In genomic region chr18:47917923-47918610, GRCh38 we compare ENCODE assay signal across 11 cellular contexts. TPM values are rescaled to one million over a fixed set of nuclear protein-coding genes. Genes with fewer than 3 reads are reported as not detected.
DNase-seq lines count a peak whose midpoint lies in the region; ATAC-seq, FAIRE-seq and TF ChIP-seq lines count a peak whose summit lies in the region.
"Had no signal": no experiment of that assay in that cellular context is flagged by ENCODE, and none has a peak within 500 bp of the region (broad histone marks: within the 10 kb centered on the region; RNA-seq: fewer than 3 reads in every experiment).

No MANE protein-coding gene starts in this region.

- H4K8ac ChIP-seq in H1 (ENCODE audit: extremely low read depth, insufficient read depth, low read length) = no peak overlapping the region

- no peaks in the 10 kb centered on the region for H3K23me2 ChIP-seq in H1 (ENCODE audit: low read depth, low read length)

- H3K9ac ChIP-seq in HUES64 (ENCODE audit: low read depth, low read length) = peak overlapping the region; percentile 39; the same call in 1 of the 2 replicates
- no peak overlapping the region; a peak in 1 of 7 replicates for H3K9ac ChIP-seq in H1 (replicated peaks in 1 of 4; ENCODE audit: extremely low read depth in 1 of 4, low read depth in 3 of 4, low read length in 3 of 4)

- DNase-seq in A549 (ENCODE audit: low read depth in 1 of 2, low spot score in 1 of 2) (no peak), H1 (ENCODE audit: low read depth in 1 of 2, low spot score in 2 of 2) (no peak), erythroblast (lab: John Stamatoyannopoulos, UW) (no peak), BE2C (no peak)
- DNase-seq in central memory CD4-positive, alpha-beta T cell = no peak
- DNase-seq: dorsolateral prefrontal cortex; NCI-H510A treated with DMSO at 0.1 percent for 48 hours; stimulated activated naive CD4-positive, alpha-beta T cell had no signal

- TF ChIP-seq RAD21 in A549 (conservative IDR thresholded peaks at IDR 0.05 in 1 of 2, IDR thresholded peaks at IDR 0.05 in 1 of 2) (no peak), H1 (IDR thresholded peaks at IDR 0.05 in 1 of 2, conservative IDR thresholded peaks at IDR 0.05 in 1 of 2; ENCODE audit: low read depth in 2 of 2, low read length in 2 of 2) (no peak)

- no peak overlapping the region; the same call in 1 of the 2 replicates for H3K18ac ChIP-seq in H1 (ENCODE audit: extremely low read depth, low read length)

- FAIRE-seq in A549 (lab: Jason Lieb, UNC) = no peak
- peak; percentile 87 for FAIRE-seq in H1 (lab: Jason Lieb, UNC)

- peak overlapping the region; percentile 60; the same call in 1 of the 2 replicates for H2BK5ac ChIP-seq in H1 (ENCODE audit: low read depth, low read length)

- H2AK5ac ChIP-seq in H1 (ENCODE audit: low read depth, low read length) = no peak overlapping the region

- H4K20me1 ChIP-seq in H1 (replicated peaks in 1 of 2; ENCODE audit: control insufficient read depth in 1 of 2, insufficient read depth in 2 of 2, low read length in 2 of 2) = peaks cover 7 to 12% of the 10 kb centered on the region in 2 experiments

- H3K27ac ChIP-seq in A549 (peak overlapping the region; percentile 33 to 40; a peak in 4 of 6 replicates), HUES64 (ENCODE audit: low read depth, low read length) (peak overlapping the region; percentile 81), H1 (ENCODE audit: low read depth, low read length) (peak overlapping the region; percentile 60)
- H3K27ac ChIP-seq: dorsolateral prefrontal cortex had no signal

- no peak overlapping the region for H3K4me3 ChIP-seq in A549
- peak overlapping the region; percentile 45 for H3K4me3 ChIP-seq in HUES64 (ENCODE audit: low read length)
- peak overlapping the region; percentile 5 to 53 (median 27); a peak in 6 of 8 replicates for H3K4me3 ChIP-seq in H1 (ENCODE audit: extremely low read depth in 1 of 4, insufficient read depth in 2 of 4, low read depth in 3 of 4, low read length in 4 of 4)
- no peak overlapping the region for H3K4me3 ChIP-seq in BE2C (ENCODE audit: low read depth, low read length)
- H3K4me3 ChIP-seq: dorsolateral prefrontal cortex had no signal

- no peak overlapping the region for H3K56ac ChIP-seq in H1 (replicated peaks; ENCODE audit: insufficient read length, low read depth, low read length)

- H2BK120ac ChIP-seq in H1 (replicated peaks; ENCODE audit: low read depth, low read length) = no peak overlapping the region

- POLR2A ChIA-PET in A549 (lab: Yijun Ruan, JAX) (no interaction called here), H1 (lab: Charles Lee; ENCODE audit: partially characterized antibody) (interaction anchor here (0.6 to 2.6 kb wide), 5 partner anchors 9 to 40 kb away, joined by 3 to 18 read pairs (median 4); partner anchors contain the start of gene SMAD2)

- no peaks in the 10 kb centered on the region for H3K9me3 ChIP-seq in A549
- H3K9me3 ChIP-seq in HUES64 (ENCODE audit: insufficient read depth, low read depth, low read length) = no peaks in the 10 kb centered on the region
- no peaks in the 10 kb centered on the region for H3K9me3 ChIP-seq in H1 (ENCODE audit: insufficient read depth in 2 of 2, low read depth in 1 of 2, low read length in 1 of 2)
- H3K9me3 ChIP-seq in BE2C = no peaks in the 10 kb centered on the region

- 80% methylated on average over 8 of the region's 8 CpGs for WGBS in A549 (ENCODE audit: missing lambda C conversion rate)
- WGBS in HUES64 = 4% methylated on average over 8 of the region's 8 CpGs
- 4% methylated on average over 8 of the region's 8 CpGs; no CpG with 5 or more reads in 1 of the 2 experiments for WGBS in H1 (ENCODE audit: extremely low coverage in 1 of 2, insufficient coverage in 1 of 2, insufficient read length in 1 of 2, insufficient replicate concordance in 2 of 2, low coverage in 1 of 2, low lambda C conversion rate in 2 of 2, missing lambda C conversion rate in 1 of 2), 2 experiments

- no peak overlapping the region for H2BK20ac ChIP-seq in H1 (ENCODE audit: low read length)

- H3K4me1 ChIP-seq in A549 = peaks cover 100% of the 10 kb centered on the region
- H3K4me1 ChIP-seq in HUES64 (ENCODE audit: insufficient read depth, low read length) = peaks cover 76% of the 10 kb centered on the region
- H3K4me1 ChIP-seq in H1 (replicated peaks in 1 of 4; ENCODE audit: control insufficient read depth in 3 of 4, insufficient read depth in 4 of 4, low read length in 3 of 4) = peaks cover 7 to 20% (median 13%) of the 10 kb centered on the region in 4 experiments; a peak in 6 of 7 replicates
- H3K4me1 ChIP-seq in BE2C = no peaks in the 10 kb centered on the region

- CTCF ChIA-PET in A549 (lab: Yijun Ruan, JAX) (no interaction called here), H1 (lab: Charles Lee; ENCODE audit: partially characterized antibody) (interaction anchor here (0.6 to 1.2 kb wide), 5 partner anchors 10 to 246 kb away, joined by 3 read pairs; partner anchors contain the start of gene SMAD2)

- H2AFZ ChIP-seq in H1 (ENCODE audit: low read length) = no peak overlapping the region

- no peak overlapping the region for H3K23ac ChIP-seq in H1 (ENCODE audit: insufficient read length)

- TF ChIP-seq CTCF in A549 (IDR thresholded peaks at IDR 0.05) (no peak), H1 (IDR thresholded peaks at IDR 0.05; ENCODE audit: control extremely low read depth in 1 of 3, insufficient read depth in 1 of 3, low read depth in 1 of 3, low read length in 3 of 3) (no peak), BE2C (IDR thresholded peaks at IDR 0.05; ENCODE audit: low read depth, low read length) (no peak)

- ATAC-seq in A549 (no peak), GM18867 (IDR thresholded peaks at IDR 0.05; ENCODE audit: unreplicated experiment) (peak; percentile 62), HG03139 (IDR thresholded peaks at IDR 0.05; ENCODE audit: unreplicated experiment) (no peak)

- no peak overlapping the region for H4K91ac ChIP-seq in H1 (replicated peaks; ENCODE audit: insufficient read length, low read length)

- no peak overlapping the region for H2BK15ac ChIP-seq in H1 (ENCODE audit: low read length)

- no peaks in the 10 kb centered on the region for H3K36me3 ChIP-seq in HUES64 (ENCODE audit: insufficient read depth, low read length)
- H3K36me3 ChIP-seq in H1 (ENCODE audit: control insufficient read depth in 2 of 4, insufficient read depth in 4 of 4, low read length in 3 of 4) = no peaks in the 10 kb centered on the region
- no peaks in the 10 kb centered on the region for H3K36me3 ChIP-seq in BE2C

- TF ChIP-seq POLR2A in A549 (IDR thresholded peaks at IDR 0.05; ENCODE audit: low read length) = no peak
- no peak; a peak in 1 of 3 replicates for TF ChIP-seq POLR2A in H1 (IDR thresholded peaks at IDR 0.05; ENCODE audit: control extremely low read depth in 1 of 2, low read depth in 2 of 2, low read length in 2 of 2)
- TF ChIP-seq POLR2A in erythroblast (IDR thresholded peaks at IDR 0.05; ENCODE audit: low read length) = no peak

- no peak overlapping the region for H4K5ac ChIP-seq in H1 (ENCODE audit: insufficient read length, low read depth, low read length)

- H3K4me2 ChIP-seq in A549 (peak overlapping the region; percentile 40), H1 (ENCODE audit: insufficient read depth in 1 of 2, low read depth in 2 of 2, low read length in 2 of 2) (peak overlapping the region; percentile 64 to 70)

- TF ChIP-seq EP300 in A549 (IDR thresholded peaks at IDR 0.05) (no peak), H1 (IDR thresholded peaks at IDR 0.05; ENCODE audit: borderline replicate concordance in 1 of 2, low read depth in 2 of 2, low read length in 2 of 2) (no peak)

- peaks cover 4% of the 10 kb centered on the region; the same call in 1 of the 2 replicates for H3K79me1 ChIP-seq in H1 (ENCODE audit: low read depth, low read length)

- no peak overlapping the region for H3K4ac ChIP-seq in H1 (replicated peaks; ENCODE audit: insufficient read length, low read depth, low read length)

- peak overlapping the region; percentile 10; the same call in 1 of the 2 replicates for H2BK12ac ChIP-seq in H1 (ENCODE audit: low read depth, low read length)

- no peak overlapping the region for H3K14ac ChIP-seq in H1 (ENCODE audit: insufficient read length)

- H3K79me2 ChIP-seq in H1 (ENCODE audit: control insufficient read depth in 1 of 2, insufficient read depth in 2 of 2, low read length in 2 of 2) = peaks cover 27 to 98% of the 10 kb centered on the region in 2 experiments

- no peaks in the 10 kb centered on the region for H3K27me3 ChIP-seq in HUES64 (ENCODE audit: insufficient read depth, low read length)
- H3K27me3 ChIP-seq in H1 (replicated peaks in 1 of 4; ENCODE audit: control insufficient read depth in 3 of 4, extremely low read depth in 1 of 4, insufficient read depth in 3 of 4, low read length in 3 of 4) = no peaks in the 10 kb centered on the region
- no peaks in the 10 kb centered on the region for H3K27me3 ChIP-seq in BE2C
- H3K27me3 ChIP-seq: dorsolateral prefrontal cortex had no signal

TF ChIP-seq in A549, 52 proteins besides CTCF, POLR2A, EP300 and RAD21:
- TF ChIP-seq MYC (IDR thresholded peaks at IDR 0.05; ENCODE audit: borderline replicate concordance, low read length) (no peak), MAFK (IDR thresholded peaks at IDR 0.05; ENCODE audit: partially characterized antibody) (no peak), SREBF2 (IDR thresholded peaks at IDR 0.05) (no peak)

TF ChIP-seq in H1, 55 proteins besides CTCF, POLR2A, EP300 and RAD21 (continues in another document):
- TF ChIP-seq ASH2L (IDR thresholded peaks at IDR 0.05; ENCODE audit: low read length) (peak; percentile 91), EGR1 (IDR thresholded peaks at IDR 0.05; ENCODE audit: borderline replicate concordance, low read depth, low read length) (no peak), TAF7 (optimal IDR thresholded peaks at IDR 0.05; ENCODE audit: borderline replicate concordance, low read depth, low read length) (no peak), POLR2AphosphoS5 (IDR thresholded peaks at IDR 0.05; ENCODE audit: low read depth, low read length) (no peak), SUZ12 (IDR thresholded peaks at IDR 0.05; ENCODE audit: low read length) (no peak)

RNA-seq across cellular contexts. Expression of gene SMAD2, which starts 12.4 kb away (rescaled TPM):
- 217 and 229 TPM in 2 replicates for polyA plus RNA-seq in A549 (2011; rRNA removed)
- 42.4 TPM in 2 replicates for polyA plus RNA-seq in A549 (2012; cell fraction: cytosol; rRNA removed)
- polyA plus RNA-seq in A549 (2012; cell fraction: nucleus; rRNA removed) = 17.1 and 25.1 TPM in 2 replicates
- polyA plus RNA-seq in A549 (2017; fragmentation: RNase III; extraction: RNeasy Plus Mini Kit Qiagen cat#74134 plus additional on column Dnase treatment) = 121 to 133 TPM (median 131 TPM) in 3 replicates
- 204 and 226 TPM in 2 replicates for polyA minus RNA-seq in A549 (2011; rRNA and poly(A)+ RNA removed)
- polyA plus RNA-seq in HUES64 (2013, experiment 1 of 2) = 58.8 TPM
- 46.3 TPM for polyA plus RNA-seq in HUES64 (2013, experiment 2 of 2)
- 124 and 132 TPM in 2 replicates for total RNA-seq in H1 (2021; fragmentation: NEBNext Ultra II Directional; extraction: Animal tissue kit (Norgen Biotek cat#: 25700))
- 24.7 and 28.4 TPM in 2 replicates for polyA plus RNA-seq in H1 (2011; rRNA removed)
- 34.3 TPM for polyA plus RNA-seq in H1 (2011; cell fraction: cytosol; rRNA removed)
- polyA plus RNA-seq in H1 (2011; cell fraction: nucleus; rRNA removed) = 28.6 TPM
- polyA plus RNA-seq in H1 (2012, experiment 1 of 2) = 47.1 to 77.4 TPM (median 56.0 TPM) in 4 replicates
- 7.3 TPM for polyA plus RNA-seq in H1 (2012, experiment 2 of 2)
- polyA plus RNA-seq in H1 (2013, experiment 1 of 2) = 38.2 TPM
- polyA plus RNA-seq in H1 (2013, experiment 2 of 2) = 38.2 TPM
- 126 and 210 TPM in 2 replicates for polyA minus RNA-seq in H1 (2011; rRNA and poly(A)+ RNA removed)
- polyA minus RNA-seq in H1 (2011; cell fraction: cytosol; rRNA and poly(A)+ RNA removed) = 69.9 TPM
- 143 TPM for polyA minus RNA-seq in H1 (2011; cell fraction: nucleus; rRNA and poly(A)+ RNA removed)
- 33.8 TPM for polyA plus RNA-seq in BE2C (2012; ENCODE audit: insufficient read depth, insufficient read length, low read depth)

Comparison
In these comparisons a context has a peak if more than half of its experiments do, and no peak if none do; other contexts are left out.
1. H3K4me3 ChIP-seq: peak in HUES64 (single experiment) and H1 (4 of 4); none in A549 (single experiment) and BE2C (single experiment).
2. Peak in every context shown above with its lines, with median percentiles within 50 percentile points of each other: H3K27ac ChIP-seq.